ENCODE assay signal across 8 cellular contexts in the genomic region with DNA sequence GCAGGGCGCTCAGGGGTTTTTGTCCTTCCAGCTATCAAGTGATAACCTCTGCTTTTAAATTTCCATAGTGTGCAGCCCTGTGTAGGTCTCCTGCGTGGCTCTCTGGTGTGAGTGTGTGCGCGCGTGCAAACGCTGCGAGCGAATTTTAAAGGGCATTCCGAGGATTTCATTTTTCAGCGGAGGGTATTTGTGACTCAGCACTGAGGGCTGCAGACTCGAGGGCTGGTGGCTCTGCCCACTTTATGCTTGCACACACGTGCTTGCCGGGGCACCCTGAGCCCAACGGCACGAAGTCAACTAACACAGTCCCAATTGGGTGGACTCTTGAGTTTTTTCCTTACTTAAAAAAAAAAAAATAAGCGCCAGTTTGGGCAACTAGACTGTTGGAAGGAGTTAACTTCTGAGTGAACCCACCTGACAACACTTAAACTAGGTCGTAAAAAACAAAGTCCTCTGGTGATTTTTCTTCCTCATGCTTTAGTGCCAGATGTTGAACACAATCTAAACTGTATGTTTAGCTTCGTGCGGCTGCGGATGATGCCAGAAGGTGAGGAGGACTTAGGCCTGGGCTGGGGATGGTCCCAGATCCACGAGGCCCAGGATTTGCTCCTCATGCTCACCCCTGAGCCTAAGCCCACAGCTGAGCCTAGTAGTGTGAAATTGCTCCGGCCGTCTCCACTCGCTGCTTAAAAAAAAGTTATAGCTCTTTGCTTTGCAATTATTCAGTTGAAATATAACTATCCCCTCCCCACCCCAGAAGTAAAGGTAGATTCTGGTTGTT. TPM values are rescaled to one million over a fixed set of nuclear protein-coding genes. Genes with fewer than 3 reads are reported as not detected.
DNase-seq lines count a peak whose midpoint lies in the region; ATAC-seq and TF ChIP-seq lines count a peak whose summit lies in the region.

No MANE protein-coding gene starts in this region.

- peak overlapping the region; percentile 86 for H3K4me3 Mint-ChIP-seq in activated T-cell treated with anti-CD3 and anti-CD28 coated beads, Interleukin-2, amount 50 U/mL, for 4 hours

- peaks cover 47% of the 10 kb centered on the region for H3K4me1 Mint-ChIP-seq in activated T-cell treated with anti-CD3 and anti-CD28 coated beads, Interleukin-2, amount 50 U/mL, for 4 hours (ENCODE audit: low read depth)

- intact Hi-C loops in left cardiac atrium (cut with DNase I), result no loop called here
- intact Hi-C loops in posterior cingulate gyrus (cut with DNase I), result loop anchor here (5.0 kb wide), 1 partner anchor 71 kb away; a partner anchor contains a TSS

- WGBS in tibial nerve, 2 donors, result 3 to 7% methylated on average over 24 of the region's 24 CpGs

- H3K27ac ChIP-seq in cardiac muscle cell (no peak overlapping the region), tibial nerve (peak overlapping the region in 1 of 4 donors; percentile 42)

- H3K4me1 ChIP-seq in cardiac muscle cell (ENCODE audit: low read depth), result peaks cover 5% of the 10 kb centered on the region
- H3K4me1 ChIP-seq in tibial nerve, result peaks cover 0 to 62% (median 32%) of the 10 kb centered on the region in 4 donors

- ATAC-seq in left cardiac atrium (no peak), GM21423 (IDR thresholded peaks at IDR 0.05; ENCODE audit: unreplicated experiment) (no peak)
- ATAC-seq in activated T-cell treated with anti-CD3 and anti-CD28 coated beads, Interleukin-2, amount 50 U/mL, for 4 hours, result no peak

- TF ChIP-seq CTCF in cardiac muscle cell (IDR thresholded peaks at IDR 0.05; ENCODE audit: low read depth, low read length) (no peak), tibial nerve (IDR thresholded peaks at IDR 0.05) (no peak)

- H3K36me3 Mint-ChIP-seq in activated T-cell treated with anti-CD3 and anti-CD28 coated beads, Interleukin-2, amount 50 U/mL, for 4 hours (ENCODE audit: insufficient read depth), result no peaks in the 10 kb centered on the region

- H3K27me3 ChIP-seq in cardiac muscle cell (peaks cover 40% of the 10 kb centered on the region), tibial nerve (peaks cover 0 to 56% of the 10 kb centered on the region in 2 donors)

- H3K9me3 ChIP-seq in cardiac muscle cell (ENCODE audit: low read depth) (no peaks in the 10 kb centered on the region), tibial nerve (no peaks in the 10 kb centered on the region)

- H3K4me3 ChIP-seq in cardiac muscle cell, result peak overlapping the region; percentile 73
- peak overlapping the region in 3 of 4 donors; percentile 54 to 74 (median 67) for H3K4me3 ChIP-seq in tibial nerve

- TF ChIP-seq POLR2A in tibial nerve (IDR thresholded peaks at IDR 0.05), result no peak

- H3K36me3 ChIP-seq in cardiac muscle cell, result no peaks in the 10 kb centered on the region
- H3K36me3 ChIP-seq in tibial nerve, result no peaks in the 10 kb centered on the region

- H3K27me3 Mint-ChIP-seq in activated T-cell treated with anti-CD3 and anti-CD28 coated beads, Interleukin-2, amount 50 U/mL, for 4 hours (ENCODE audit: low read depth), result peaks cover 44% of the 10 kb centered on the region

- peak in 1 of 2 donors; percentile 15 for DNase-seq in cardiac muscle cell (ENCODE audit: low read depth in 1 of 2, low spot score in 1 of 2)
- no peak for DNase-seq in left cardiac atrium
- no peak for DNase-seq in activated T-cell treated with anti-CD3 and anti-CD28 coated beads, Interleukin-2, amount 50 U/mL, for 4 hours
- DNase-seq in left kidney (ENCODE audit: low read depth, low spot score), result peak; percentile 35
- DNase-seq in tibial nerve (ENCODE audit: low spot score in 2 of 2), result no peak
- DNase-seq in globus pallidus (ENCODE audit: low spot score), result no peak
- DNase-seq in posterior cingulate gyrus, result no peak

- no peaks in the 10 kb centered on the region for H3K9me3 Mint-ChIP-seq in activated T-cell treated with anti-CD3 and anti-CD28 coated beads, Interleukin-2, amount 50 U/mL, for 4 hours

- TF ChIP-seq EP300 in tibial nerve (IDR thresholded peaks at IDR 0.05), result no peak

RNA-seq across cellular contexts. Expression of a gene that starts 2.1 kb away (rescaled TPM):
- 6.5 and 8.9 TPM in 2 replicates for total RNA-seq in cardiac muscle cell
- 12.6 and 18.4 TPM in 2 replicates for polyA plus RNA-seq in cardiac muscle cell
- 1 to 10 TPM; 5.9 to 7.8 TPM for total RNA-seq in left cardiac atrium
- 1 to 10 TPM in 1 of 3 donors, under 1 TPM in 2; 0.54 to 3.0 (median 0.63) TPM for total RNA-seq in activated T-cell treated with anti-CD3 and anti-CD28 coated beads, Interleukin-2, amount 50 U/mL, for 4 hours
- total RNA-seq in tibial nerve, result 1 to 10 TPM in 2 of 4 donors, under 1 TPM in 1, not detected in 1; 0.22 to 1.2 (median 1.0) TPM
